Comparison of ENCODE assay signal across 1 cellular context in the genomic region with DNA sequence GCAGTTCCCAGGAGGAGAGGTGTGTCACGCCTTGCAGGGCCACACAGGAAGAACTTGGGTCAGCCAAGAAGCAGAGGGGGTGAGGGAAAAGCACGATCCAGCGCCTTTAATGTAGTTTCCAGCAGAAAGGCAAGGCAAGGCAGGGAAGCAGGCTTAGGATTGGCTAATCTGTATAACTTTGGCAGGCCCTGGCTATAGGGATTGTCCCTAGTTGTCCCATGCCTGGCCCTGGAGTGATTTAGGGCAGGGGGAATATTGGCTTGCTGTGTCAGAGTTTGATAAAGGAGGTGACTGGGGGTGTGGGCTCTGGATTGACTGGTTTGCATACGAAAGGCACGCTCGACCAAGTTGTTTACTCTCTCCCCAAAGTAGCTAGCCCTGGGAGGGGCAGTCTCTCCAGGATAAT.
TF ChIP-seq lines count a peak whose summit lies in the region.

No MANE protein-coding gene starts in this region.

TF ChIP-seq in K562, 482 proteins besides CTCF, POLR2A, EP300 and RAD21:
- TF ChIP-seq ZNF175 (CRISPR knock-in tag; IDR thresholded peaks at IDR 0.05; ENCODE audit: low read depth) = no peak
- TF ChIP-seq NFE2 (IDR thresholded peaks at IDR 0.05; ENCODE audit: low read depth) = no peak
- TF ChIP-seq MTA3 (IDR thresholded peaks at IDR 0.05; ENCODE audit: borderline replicate concordance) = no peak
- TF ChIP-seq TAL1 (IDR thresholded peaks at IDR 0.05) = no peak
- no peak for TF ChIP-seq ATF1 (CRISPR knock-in tag; IDR thresholded peaks at IDR 0.05)
- TF ChIP-seq ATF1 (tag; IDR thresholded peaks at IDR 0.05) = no peak
- no peak for TF ChIP-seq FIP1L1 (IDR thresholded peaks at IDR 0.05; ENCODE audit: low read depth, low read length, poor library complexity, severe bottlenecking)
- no peak for TF ChIP-seq BDP1 (IDR thresholded peaks at IDR 0.05; ENCODE audit: insufficient read depth, insufficient read length)
